23 cellular contexts compared by ENCODE assay signal in genomic region chr13:104567114-104567513, GRCh38.
DNase-seq lines count a peak whose midpoint lies in the region; ATAC-seq, FAIRE-seq and TF ChIP-seq lines count a peak whose summit lies in the region.
"Had no signal": no experiment of that assay in that cellular context is flagged by ENCODE, and none has a peak within 500 bp of the region (broad histone marks: within the 10 kb centered on the region; RNA-seq: fewer than 3 reads in every experiment).

No MANE protein-coding gene starts in this region.

- no peak overlapping the region for H3K4me3 Mint-ChIP-seq in activated naive CD4-positive, alpha-beta T cell treated with anti-CD3 and anti-CD28 coated beads, Interleukin-2, amount 10 ng/mL, durations not matched to agents 7 days and 5 days
- H3K4me3 Mint-ChIP-seq: B cell; CD4-positive, CD25-positive, alpha-beta regulatory T cell; CD8-positive, alpha-beta T cell had no signal

- no peak overlapping the region for H2BK20ac ChIP-seq in H1 (ENCODE audit: low read length)

- POLR2A ChIA-PET in SK-N-SH (lab: Yijun Ruan, JAX) (no interaction called here), H1 (lab: Charles Lee; ENCODE audit: partially characterized antibody) (no interaction called here)

- H3K36me3 ChIP-seq in SK-N-SH (replicated peaks in 1 of 2; ENCODE audit: control insufficient read depth in 1 of 2, insufficient read depth in 2 of 2, low read length in 1 of 2) (no peaks in the 10 kb centered on the region), H1 (ENCODE audit: control insufficient read depth in 2 of 4, insufficient read depth in 4 of 4, low read length in 3 of 4) (no peaks in the 10 kb centered on the region), mesendoderm (ENCODE audit: control insufficient read depth, insufficient read depth, low read length) (no peaks in the 10 kb centered on the region), pancreas (no peaks in the 10 kb centered on the region)
- H3K36me3 ChIP-seq: BLaER1 had no signal

- DNase-seq in SK-N-SH (peak; percentile 4), H1 (ENCODE audit: low read depth in 1 of 2, low spot score in 2 of 2) (no peak), mesendoderm (peak; percentile 47), NCI-H2171 (lab: John Stamatoyannopoulos, UW) (no peak), NCI-H1417 treated with DMSO at 0.1 percent for 48 hours (lab: John Stamatoyannopoulos, UW) (no peak), pancreas (no peak)
- DNase-seq in activated naive CD4-positive, alpha-beta T cell treated with anti-CD3 and anti-CD28 coated beads, Interleukin-2, amount 10 ng/mL, durations not matched to agents 7 days and 5 days = no peak
- DNase-seq: Caco-2; CD4-positive, CD25-positive, alpha-beta regulatory T cell; CD8-positive, alpha-beta T cell; DMS79; GF-D8; GOT3; H7; HCEC 1CT had no signal

- H2BK5ac ChIP-seq in H1 (ENCODE audit: low read depth, low read length) (no peak overlapping the region), mesendoderm (ENCODE audit: low read length) (no peak overlapping the region)

- H3K4me3 ChIP-seq in SK-N-SH (ENCODE audit: low read depth in 2 of 2, low read length in 1 of 2) (no peak overlapping the region), H1 (ENCODE audit: extremely low read depth in 1 of 4, insufficient read depth in 2 of 4, low read depth in 3 of 4, low read length in 4 of 4) (no peak overlapping the region), mesendoderm (ENCODE audit: low read length) (no peak overlapping the region), pancreas (no peak overlapping the region)
- H3K4me3 ChIP-seq: BLaER1 had no signal

- TF ChIP-seq RAD21 in SK-N-SH (IDR thresholded peaks at IDR 0.05; ENCODE audit: low read length) (no peak), H1 (IDR thresholded peaks at IDR 0.05 in 1 of 2, conservative IDR thresholded peaks at IDR 0.05 in 1 of 2; ENCODE audit: low read depth in 2 of 2, low read length in 2 of 2) (no peak)

- no peaks in the 10 kb centered on the region for H3F3A ChIP-seq in SK-N-SH (replicated peaks; ENCODE audit: insufficient read depth)

- 0 out of 2 replicates have a peak overlapping the region, but pooled peaks have one; percentile 18 for H2BK12ac ChIP-seq in H1 (ENCODE audit: low read depth, low read length)

- H3K9ac ChIP-seq in SK-N-SH (no peak overlapping the region), H1 (replicated peaks in 1 of 4; ENCODE audit: extremely low read depth in 1 of 4, low read depth in 3 of 4, low read length in 3 of 4) (no peak overlapping the region), mesendoderm (ENCODE audit: low read length) (no peak overlapping the region)
- H3K9ac ChIP-seq: BLaER1 had no signal

- H3K4me2 ChIP-seq in SK-N-SH (no peak overlapping the region), H1 (ENCODE audit: insufficient read depth in 1 of 2, low read depth in 2 of 2, low read length in 2 of 2) (no peak overlapping the region), mesendoderm (ENCODE audit: low read length) (no peak overlapping the region)
- H3K4me2 ChIP-seq: BLaER1 had no signal

- no peaks in the 10 kb centered on the region; the same call in 1 of the 2 replicates for H3K27me3 ChIP-seq in SK-N-SH (ENCODE audit: insufficient read depth)
- no peaks in the 10 kb centered on the region for H3K27me3 ChIP-seq in H1 (replicated peaks in 1 of 4; ENCODE audit: control insufficient read depth in 3 of 4, extremely low read depth in 1 of 4, insufficient read depth in 3 of 4, low read length in 3 of 4)
- no peaks in the 10 kb centered on the region for H3K27me3 ChIP-seq in mesendoderm (ENCODE audit: insufficient read depth, low read length, poor library complexity)
- H3K27me3 ChIP-seq in pancreas = no peaks in the 10 kb centered on the region
- H3K27me3 ChIP-seq: BLaER1 had no signal

- H3K14ac ChIP-seq in H1 (ENCODE audit: insufficient read length) = no peak overlapping the region

- no peak for ATAC-seq in SK-N-SH treated with all-trans-retinoic acid at 6 μM for 48 hours
- no peak for ATAC-seq in pancreas
- ATAC-seq: CD8-positive, alpha-beta T cell had no signal

- no peak overlapping the region for H3K18ac ChIP-seq in H1 (ENCODE audit: extremely low read depth, low read length)
- no peak overlapping the region for H3K18ac ChIP-seq in mesendoderm (ENCODE audit: low read length)

- H3K27ac ChIP-seq in SK-N-SH (ENCODE audit: low read depth in 2 of 2, low read length in 1 of 2) (no peak overlapping the region), H1 (ENCODE audit: low read depth, low read length) (no peak overlapping the region), mesendoderm (ENCODE audit: low read depth, low read length) (no peak overlapping the region), pancreas (no peak overlapping the region)
- H3K27ac ChIP-seq: 22Rv1, BLaER1, C4-2B had no signal

- H3K27ac Mint-ChIP-seq in activated naive CD4-positive, alpha-beta T cell treated with anti-CD3 and anti-CD28 coated beads, Interleukin-2, amount 10 ng/mL, durations not matched to agents 7 days and 5 days = no peak overlapping the region
- H3K27ac Mint-ChIP-seq: B cell; CD4-positive, CD25-positive, alpha-beta regulatory T cell; CD8-positive, alpha-beta T cell had no signal

- no peak overlapping the region for H3K56ac ChIP-seq in H1 (replicated peaks; ENCODE audit: insufficient read length, low read depth, low read length)
- no peak overlapping the region for H3K56ac ChIP-seq in mesendoderm (ENCODE audit: low read length)

- H3K79me2 ChIP-seq in SK-N-SH (ENCODE audit: insufficient read depth) (no peaks in the 10 kb centered on the region), H1 (ENCODE audit: control insufficient read depth in 1 of 2, insufficient read depth in 2 of 2, low read length in 2 of 2) (no peaks in the 10 kb centered on the region), mesendoderm (ENCODE audit: control insufficient read depth, insufficient read depth, low read length) (no peaks in the 10 kb centered on the region)

- no peak for FAIRE-seq in H1 (lab: Jason Lieb, UNC)
- no peak for FAIRE-seq in pancreas (lab: Jason Lieb, UNC)
- FAIRE-seq: A204.1, GM12891, GM18507 had no signal

- H3K9me2 ChIP-seq in SK-N-SH = no peaks in the 10 kb centered on the region

- H4K20me1 ChIP-seq in SK-N-SH (ENCODE audit: insufficient read depth) (no peaks in the 10 kb centered on the region), H1 (replicated peaks in 1 of 2; ENCODE audit: control insufficient read depth in 1 of 2, insufficient read depth in 2 of 2, low read length in 2 of 2) (no peaks in the 10 kb centered on the region)
- H4K20me1 ChIP-seq: BLaER1 had no signal

- no peaks in the 10 kb centered on the region for H3K4me1 Mint-ChIP-seq in activated naive CD4-positive, alpha-beta T cell treated with anti-CD3 and anti-CD28 coated beads, Interleukin-2, amount 10 ng/mL, durations not matched to agents 7 days and 5 days
- H3K4me1 Mint-ChIP-seq: B cell; CD4-positive, CD25-positive, alpha-beta regulatory T cell had no signal

- peaks cover 4% of the 10 kb centered on the region for H3K9me3 Mint-ChIP-seq in activated naive CD4-positive, alpha-beta T cell treated with anti-CD3 and anti-CD28 coated beads, Interleukin-2, amount 10 ng/mL, durations not matched to agents 7 days and 5 days
- H3K9me3 Mint-ChIP-seq: CD8-positive, alpha-beta T cell had no signal

- peaks cover 0 to 8% of the 10 kb centered on the region in 2 experiments; a peak in 1 of 4 replicates for H3K4me1 ChIP-seq in SK-N-SH (ENCODE audit: control insufficient read depth in 1 of 2, insufficient read depth in 2 of 2, low read depth in 1 of 2, low read length in 1 of 2)
- H3K4me1 ChIP-seq in H1 (replicated peaks in 1 of 4; ENCODE audit: control insufficient read depth in 3 of 4, insufficient read depth in 4 of 4, low read length in 3 of 4) = peaks cover 0 to 5% (median 0%) of the 10 kb centered on the region in 4 experiments; a peak in 1 of 7 replicates
- H3K4me1 ChIP-seq in mesendoderm (ENCODE audit: control insufficient read depth, low read depth, low read length) = no peaks in the 10 kb centered on the region
- no peaks in the 10 kb centered on the region for H3K4me1 ChIP-seq in pancreas
- H3K4me1 ChIP-seq: BLaER1, Caco-2 had no signal

- H2AK5ac ChIP-seq in H1 (ENCODE audit: low read depth, low read length) (no peak overlapping the region), mesendoderm (ENCODE audit: low read length) (no peak overlapping the region)

- no peaks in the 10 kb centered on the region for H3K27me3 Mint-ChIP-seq in activated naive CD4-positive, alpha-beta T cell treated with anti-CD3 and anti-CD28 coated beads, Interleukin-2, amount 10 ng/mL, durations not matched to agents 7 days and 5 days
- H3K27me3 Mint-ChIP-seq: B cell; CD4-positive, CD25-positive, alpha-beta regulatory T cell had no signal

- no peak overlapping the region for H4K5ac ChIP-seq in H1 (ENCODE audit: insufficient read length, low read depth, low read length)
- H4K5ac ChIP-seq in mesendoderm (ENCODE audit: low read length) = no peak overlapping the region

- CTCF ChIA-PET in SK-N-SH (lab: Yijun Ruan, JAX) (interaction anchor here (1.0 to 1.3 kb wide), 2 partner anchors 22 to 1970 kb away, joined by 3 read pairs; no protein-coding TSS in a partner anchor), H1 (lab: Charles Lee; ENCODE audit: partially characterized antibody) (no interaction called here)
- CTCF ChIA-PET in activated naive CD4-positive, alpha-beta T cell treated with anti-CD3 and anti-CD28 coated beads, Interleukin-2, amount 10 ng/mL, durations not matched to agents 7 days and 5 days (lab: Charles Lee) = no interaction called here

- H3K36me3 Mint-ChIP-seq in activated naive CD4-positive, alpha-beta T cell treated with anti-CD3 and anti-CD28 coated beads, Interleukin-2, amount 10 ng/mL, durations not matched to agents 7 days and 5 days = no peaks in the 10 kb centered on the region
- H3K36me3 Mint-ChIP-seq: CD4-positive, CD25-positive, alpha-beta regulatory T cell; CD8-positive, alpha-beta T cell had no signal

- H4K91ac ChIP-seq in H1 (replicated peaks; ENCODE audit: insufficient read length, low read length) = no peak overlapping the region

- TF ChIP-seq CTCF in SK-N-SH (IDR thresholded peaks at IDR 0.05) = no peak
- no peak for TF ChIP-seq CTCF in H1 (IDR thresholded peaks at IDR 0.05; ENCODE audit: control extremely low read depth in 1 of 3, insufficient read depth in 1 of 3, low read depth in 1 of 3, low read length in 3 of 3)
- no peak for TF ChIP-seq CTCF in pancreas (IDR thresholded peaks at IDR 0.05)

- no peak overlapping the region for H2BK120ac ChIP-seq in H1 (replicated peaks; ENCODE audit: low read depth, low read length)
- no peak overlapping the region for H2BK120ac ChIP-seq in mesendoderm (ENCODE audit: low read depth, low read length)

- H3K4ac ChIP-seq in H1 (replicated peaks; ENCODE audit: insufficient read length, low read depth, low read length) (no peak overlapping the region), mesendoderm (ENCODE audit: low read depth, low read length) (no peak overlapping the region)

- TF ChIP-seq POLR2A in H1 (IDR thresholded peaks at IDR 0.05; ENCODE audit: control extremely low read depth in 1 of 2, low read depth in 2 of 2, low read length in 2 of 2) = no peak

- H2AFZ ChIP-seq in SK-N-SH (ENCODE audit: low read depth) (no peak overlapping the region), H1 (ENCODE audit: low read length) (no peak overlapping the region)

- H2BK15ac ChIP-seq in H1 (ENCODE audit: low read length) = no peak overlapping the region
- H2BK15ac ChIP-seq in mesendoderm (replicated peaks; ENCODE audit: low read depth) = no peak overlapping the region

- no peak for TF ChIP-seq EP300 in SK-N-SH (IDR thresholded peaks at IDR 0.05; ENCODE audit: borderline replicate concordance in 1 of 2, low read depth in 1 of 2, low read length in 1 of 2)
- TF ChIP-seq EP300 in H1 (IDR thresholded peaks at IDR 0.05; ENCODE audit: borderline replicate concordance in 1 of 2, low read depth in 2 of 2, low read length in 2 of 2) = no peak

- H3K79me1 ChIP-seq in H1 (ENCODE audit: low read depth, low read length) (no peaks in the 10 kb centered on the region), mesendoderm (ENCODE audit: low read length) (no peaks in the 10 kb centered on the region)

- no peaks in the 10 kb centered on the region for H3K9me3 ChIP-seq in SK-N-SH
- no peaks in the 10 kb centered on the region for H3K9me3 ChIP-seq in H1 (ENCODE audit: insufficient read depth in 2 of 2, low read depth in 1 of 2, low read length in 1 of 2)
- H3K9me3 ChIP-seq in pancreas = no peaks in the 10 kb centered on the region
- H3K9me3 ChIP-seq: BLaER1, Caco-2 had no signal

- intact Hi-C loops in pancreas (cut with DNase I) = no loop called here

- 51% methylated on average over 5 of the region's 5 CpGs for WGBS in SK-N-SH (ENCODE audit: low lambda C conversion rate)
- 87% methylated on average over 5 of the region's 5 CpGs; no CpG with 5 or more reads in 1 of the 2 experiments for WGBS in H1 (ENCODE audit: extremely low coverage in 1 of 2, insufficient coverage in 1 of 2, insufficient read length in 1 of 2, insufficient replicate concordance in 2 of 2, low coverage in 1 of 2, low lambda C conversion rate in 2 of 2, missing lambda C conversion rate in 1 of 2), 2 experiments
- no CpG with 5 or more reads among the region's 5 CpGs for WGBS in mesendoderm (ENCODE audit: extremely low coverage, insufficient coverage, low lambda C conversion rate)
- 81 to 82% methylated on average over 5 of the region's 5 CpGs for WGBS in pancreas, 2 donors

- H4K8ac ChIP-seq in H1 (ENCODE audit: extremely low read depth, insufficient read depth, low read length) = no peak overlapping the region
- no peak overlapping the region for H4K8ac ChIP-seq in mesendoderm (ENCODE audit: low read depth, low read length)

- H3K23ac ChIP-seq in H1 (ENCODE audit: insufficient read length) (no peak overlapping the region), mesendoderm (ENCODE audit: low read length) (no peak overlapping the region)

- no peaks in the 10 kb centered on the region for H3K23me2 ChIP-seq in H1 (ENCODE audit: low read depth, low read length)

Comparison
In these comparisons a context has a peak if more than half of its experiments do, and no peak if none do; other contexts are left out.
1. DNase-seq: peak in SK-N-SH (single experiment) and mesendoderm (single experiment); none in H1 (0 of 2), NCI-H2171 (single experiment), activated naive CD4-positive, alpha-beta T cell treated with anti-CD3 and anti-CD28 coated beads, Interleukin-2, amount 10 ng/mL, durations not matched to agents 7 days and 5 days (single experiment), NCI-H1417 treated with DMSO at 0.1 percent for 48 hours (single experiment) and pancreas (0 of 6).